In the genomic region with DNA sequence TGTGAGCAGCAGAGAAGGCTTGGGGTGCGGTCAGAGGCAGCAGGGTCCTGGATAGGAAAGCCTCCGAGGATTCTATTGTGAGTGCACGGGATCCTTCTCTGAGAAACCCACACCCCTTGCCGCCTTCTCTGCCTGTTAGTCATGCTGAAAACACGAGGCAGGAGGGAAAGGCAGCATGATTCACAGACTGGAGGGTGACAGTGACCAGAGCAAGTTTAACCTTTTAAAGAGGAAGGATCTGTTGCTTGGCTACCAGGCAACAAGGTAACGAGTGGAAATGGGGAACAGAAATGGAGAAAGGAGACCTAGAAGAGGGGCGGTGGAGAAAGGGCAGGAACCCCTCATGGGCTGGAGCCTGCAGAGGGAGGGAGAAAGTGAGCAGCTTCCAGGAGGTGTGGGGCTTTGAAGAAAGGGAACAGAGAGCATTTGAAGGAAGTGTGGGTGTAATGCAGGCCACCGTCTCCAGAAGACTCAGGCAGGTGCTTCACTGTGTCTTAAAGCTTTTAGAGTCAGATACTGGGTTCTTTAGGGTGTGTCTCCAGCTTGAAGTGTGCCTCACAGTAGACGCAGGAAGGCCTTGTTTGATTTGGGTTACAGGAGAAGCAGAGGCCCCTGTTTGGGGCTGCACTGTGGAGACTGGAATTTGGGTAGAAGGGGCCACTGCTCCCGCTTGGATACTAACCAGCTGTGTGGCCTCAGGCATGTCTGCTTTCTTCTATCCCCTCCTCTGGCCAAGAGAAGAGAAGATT, we compare ENCODE assay signal across 8 cellular contexts. TPM values are rescaled to one million over a fixed set of nuclear protein-coding genes. Genes with fewer than 3 reads are reported as not detected.
DNase-seq lines count a peak whose midpoint lies in the region; ATAC-seq and TF ChIP-seq lines count a peak whose summit lies in the region.

No MANE protein-coding gene starts in this region.

- TF ChIP-seq CTCF in natural killer cell (IDR thresholded peaks at IDR 0.05): no peak
- TF ChIP-seq CTCF in WTC11 (IDR thresholded peaks at IDR 0.05): no peak
- no peak for TF ChIP-seq CTCF in endothelial cell (IDR thresholded peaks at IDR 0.05; ENCODE audit: unreplicated experiment)
- no peak for TF ChIP-seq CTCF in nephron (IDR thresholded peaks at IDR 0.05; ENCODE audit: unreplicated experiment in 3 of 3)
- TF ChIP-seq CTCF in uterus (IDR thresholded peaks at IDR 0.05): no peak

- no peak overlapping the region for H3K4me3 ChIP-seq in uterus

- H3K27me3 Mint-ChIP-seq in natural killer cell (ENCODE audit: low read depth in 2 of 2) (peaks cover 0 to 9% of the 10 kb centered on the region in 2 donors), WTC11 (ENCODE audit: low read depth) (peaks cover 63% of the 10 kb centered on the region), endothelial cell (ENCODE audit: unreplicated experiment) (peaks cover 19% of the 10 kb centered on the region), nephron (ENCODE audit: low read depth) (peaks cover 20% of the 10 kb centered on the region)
- peaks cover 8 to 14% of the 10 kb centered on the region in 2 donors for H3K27me3 Mint-ChIP-seq in natural killer cell treated with Interleukin-12 subunit alpha and Interleukin-12 subunit beta and Interleukin-15 and Interleukin-18, amount 100 ng/mL, for 72 hours

- ATAC-seq in natural killer cell (peak in 2 of 3 donors; percentile 21 to 25), WTC11 (no peak), HG02970 (IDR thresholded peaks at IDR 0.05; ENCODE audit: low FRiP score, unreplicated experiment) (no peak), HG03108 (IDR thresholded peaks at IDR 0.05; ENCODE audit: unreplicated experiment) (no peak)
- no peak for ATAC-seq in natural killer cell treated with Interleukin-12 subunit alpha and Interleukin-12 subunit beta and Interleukin-15 and Interleukin-18, amount 100 ng/mL, for 72 hours

- no peaks in the 10 kb centered on the region for H3K36me3 Mint-ChIP-seq in natural killer cell
- no peaks in the 10 kb centered on the region for H3K36me3 Mint-ChIP-seq in natural killer cell treated with Interleukin-12 subunit alpha and Interleukin-12 subunit beta and Interleukin-15 and Interleukin-18, amount 100 ng/mL, for 72 hours
- no peaks in the 10 kb centered on the region for H3K36me3 Mint-ChIP-seq in WTC11
- no peaks in the 10 kb centered on the region for H3K36me3 Mint-ChIP-seq in endothelial cell (ENCODE audit: low read depth, unreplicated experiment)
- H3K36me3 Mint-ChIP-seq in nephron (ENCODE audit: low read depth): no peaks in the 10 kb centered on the region

- POLR2A ChIA-PET in WTC11 (lab: Charles Lee): no interaction called here

- H3K9me3 ChIP-seq in uterus: no peaks in the 10 kb centered on the region

- H3K4me3 Mint-ChIP-seq in natural killer cell (no peak overlapping the region), WTC11 (0 out of 2 replicates have a peak overlapping the region, but pooled peaks have one; percentile 6), endothelial cell (ENCODE audit: unreplicated experiment) (peak overlapping the region; percentile 30), nephron (peak overlapping the region; percentile 11 to 28 (median 20))
- H3K4me3 Mint-ChIP-seq in natural killer cell treated with Interleukin-12 subunit alpha and Interleukin-12 subunit beta and Interleukin-15 and Interleukin-18, amount 100 ng/mL, for 72 hours: no peak overlapping the region

- no peaks in the 10 kb centered on the region for H3K4me1 Mint-ChIP-seq in natural killer cell
- H3K4me1 Mint-ChIP-seq in natural killer cell treated with Interleukin-12 subunit alpha and Interleukin-12 subunit beta and Interleukin-15 and Interleukin-18, amount 100 ng/mL, for 72 hours (ENCODE audit: low read depth in 2 of 2): peaks cover 6% of the 10 kb centered on the region in 2 donors
- H3K4me1 Mint-ChIP-seq in WTC11: peaks cover 64% of the 10 kb centered on the region
- peaks cover 71% of the 10 kb centered on the region for H3K4me1 Mint-ChIP-seq in endothelial cell (ENCODE audit: unreplicated experiment)
- H3K4me1 Mint-ChIP-seq in nephron: peaks cover 78% of the 10 kb centered on the region

- intact Hi-C loops in natural killer cell (cut with micrococcal nuclease) (no loop called here), uterus (cut with DNase I; ENCODE audit: low total_unique reads) (no loop called here)

- no peaks in the 10 kb centered on the region for H3K36me3 ChIP-seq in uterus

- H3K27me3 ChIP-seq in uterus: no peaks in the 10 kb centered on the region

- peak in 1 of 2 donors; percentile 30 for TF ChIP-seq POLR2A in uterus (IDR thresholded peaks at IDR 0.05)

- peak overlapping the region in 1 of 2 donors; percentile 4 for H3K27ac Mint-ChIP-seq in natural killer cell
- H3K27ac Mint-ChIP-seq in natural killer cell treated with Interleukin-12 subunit alpha and Interleukin-12 subunit beta and Interleukin-15 and Interleukin-18, amount 100 ng/mL, for 72 hours: peak overlapping the region in 1 of 2 donors; percentile 56
- no peak overlapping the region for H3K27ac Mint-ChIP-seq in WTC11
- H3K27ac Mint-ChIP-seq in endothelial cell (ENCODE audit: unreplicated experiment): peak overlapping the region; percentile 89
- peak overlapping the region; percentile 69 to 87 (median 79) for H3K27ac Mint-ChIP-seq in nephron

- peak overlapping the region; percentile 89 to 95 for H3K27ac ChIP-seq in uterus

- CTCF ChIA-PET in WTC11 (lab: Charles Lee): interaction anchor here (0.9 to 3.0 kb wide), 10 partner anchors 9 to 246 kb away, joined by 3 to 14 read pairs (median 4); partner anchors contain the start of gene ATP2B4

- H3K4me1 ChIP-seq in uterus: peaks cover 12 to 14% of the 10 kb centered on the region in 2 donors

- DNase-seq in natural killer cell (no peak), WTC11 (ENCODE audit: low spot score) (no peak), endothelial cell (ENCODE audit: low spot score) (no peak), uterus (peak; percentile 69 to 86)
- DNase-seq in natural killer cell treated with Interleukin-12 subunit alpha and Interleukin-12 subunit beta and Interleukin-15 and Interleukin-18, amount 100 ng/mL, for 72 hours (ENCODE audit: low spot score): no peak

- H3K9me3 Mint-ChIP-seq in natural killer cell (no peaks in the 10 kb centered on the region), WTC11 (no peaks in the 10 kb centered on the region), endothelial cell (ENCODE audit: unreplicated experiment) (no peaks in the 10 kb centered on the region), nephron (no peaks in the 10 kb centered on the region)
- no peaks in the 10 kb centered on the region for H3K9me3 Mint-ChIP-seq in natural killer cell treated with Interleukin-12 subunit alpha and Interleukin-12 subunit beta and Interleukin-15 and Interleukin-18, amount 100 ng/mL, for 72 hours

TF ChIP-seq in WTC11, 78 proteins besides CTCF, POLR2A, EP300 and RAD21:
- TF ChIP-seq SOX15 (CRISPR knock-in tag; IDR thresholded peaks at IDR 0.05) (no peak), NR3C1 (CRISPR knock-in tag; conservative IDR thresholded peaks at IDR 0.05; ENCODE audit: low read depth) (no peak)
- TF ChIP-seq, protein P1, sequence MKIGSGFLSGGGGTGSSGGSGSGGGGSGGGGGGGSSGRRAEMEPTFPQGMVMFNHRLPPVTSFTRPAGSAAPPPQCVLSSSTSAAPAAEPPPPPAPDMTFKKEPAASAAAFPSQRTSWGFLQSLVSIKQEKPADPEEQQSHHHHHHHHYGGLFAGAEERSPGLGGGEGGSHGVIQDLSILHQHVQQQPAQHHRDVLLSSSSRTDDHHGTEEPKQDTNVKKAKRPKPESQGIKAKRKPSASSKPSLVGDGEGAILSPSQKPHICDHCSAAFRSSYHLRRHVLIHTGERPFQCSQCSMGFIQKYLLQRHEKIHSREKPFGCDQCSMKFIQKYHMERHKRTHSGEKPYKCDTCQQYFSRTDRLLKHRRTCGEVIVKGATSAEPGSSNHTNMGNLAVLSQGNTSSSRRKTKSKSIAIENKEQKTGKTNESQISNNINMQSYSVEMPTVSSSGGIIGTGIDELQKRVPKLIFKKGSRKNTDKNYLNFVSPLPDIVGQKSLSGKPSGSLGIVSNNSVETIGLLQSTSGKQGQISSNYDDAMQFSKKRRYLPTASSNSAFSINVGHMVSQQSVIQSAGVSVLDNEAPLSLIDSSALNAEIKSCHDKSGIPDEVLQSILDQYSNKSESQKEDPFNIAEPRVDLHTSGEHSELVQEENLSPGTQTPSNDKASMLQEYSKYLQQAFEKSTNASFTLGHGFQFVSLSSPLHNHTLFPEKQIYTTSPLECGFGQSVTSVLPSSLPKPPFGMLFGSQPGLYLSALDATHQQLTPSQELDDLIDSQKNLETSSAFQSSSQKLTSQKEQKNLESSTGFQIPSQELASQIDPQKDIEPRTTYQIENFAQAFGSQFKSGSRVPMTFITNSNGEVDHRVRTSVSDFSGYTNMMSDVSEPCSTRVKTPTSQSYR (CRISPR knock-in tag; IDR thresholded peaks at IDR 0.05): no peak

RNA-seq across cellular contexts. Expression of gene OPTC, which starts 19.1 kb away (rescaled TPM):
- total RNA-seq in natural killer cell: not detected
- total RNA-seq in natural killer cell treated with Interleukin-12 subunit alpha and Interleukin-12 subunit beta and Interleukin-15 and Interleukin-18, amount 100 ng/mL, for 72 hours: not detected
- 0.55 to 1.2 TPM (median 0.76 TPM) in 3 replicates for total RNA-seq in WTC11 (2021)
- total RNA-seq in endothelial cell (ENCODE audit: unreplicated experiment): 0.36 TPM
- total RNA-seq in uterus: not detected

RNA-seq across cellular contexts. Expression of gene PRELP, which starts 37.4 kb away (rescaled TPM):
- not detected for total RNA-seq in natural killer cell
- total RNA-seq in natural killer cell treated with Interleukin-12 subunit alpha and Interleukin-12 subunit beta and Interleukin-15 and Interleukin-18, amount 100 ng/mL, for 72 hours: not detected
- total RNA-seq in WTC11 (2021): 0.17 to 0.23 TPM (median 0.18 TPM) in 3 replicates
- total RNA-seq in endothelial cell (ENCODE audit: unreplicated experiment): 0.13 TPM
- total RNA-seq in uterus: 100 to 1,000 TPM in 1 of 4 donors, 10 to 100 TPM in 2, 1 to 10 TPM in 1; 6.2 to 117 (median 56.6) TPM

Comparison
In these comparisons a context has a peak if more than half of its experiments do, and no peak if none do; other contexts are left out.
1. ATAC-seq: peak in natural killer cell (2 of 3); none in natural killer cell treated with Interleukin-12 subunit alpha and Interleukin-12 subunit beta and Interleukin-15 and Interleukin-18, amount 100 ng/mL, for 72 hours (0 of 2), WTC11 (single experiment), HG02970 (single experiment) and HG03108 (single experiment).
2. DNase-seq: peak in uterus (2 of 2); none in natural killer cell (single experiment), natural killer cell treated with Interleukin-12 subunit alpha and Interleukin-12 subunit beta and Interleukin-15 and Interleukin-18, amount 100 ng/mL, for 72 hours (single experiment), WTC11 (single experiment) and endothelial cell (single experiment).
3. H3K4me3 Mint-ChIP-seq: peak in WTC11 (single experiment), endothelial cell (single experiment) and nephron (3 of 3); none in natural killer cell (single experiment) and natural killer cell treated with Interleukin-12 subunit alpha and Interleukin-12 subunit beta and Interleukin-15 and Interleukin-18, amount 100 ng/mL, for 72 hours (single experiment).